Comparison of ENCODE assay signal across 8 cellular contexts in the genomic region with DNA sequence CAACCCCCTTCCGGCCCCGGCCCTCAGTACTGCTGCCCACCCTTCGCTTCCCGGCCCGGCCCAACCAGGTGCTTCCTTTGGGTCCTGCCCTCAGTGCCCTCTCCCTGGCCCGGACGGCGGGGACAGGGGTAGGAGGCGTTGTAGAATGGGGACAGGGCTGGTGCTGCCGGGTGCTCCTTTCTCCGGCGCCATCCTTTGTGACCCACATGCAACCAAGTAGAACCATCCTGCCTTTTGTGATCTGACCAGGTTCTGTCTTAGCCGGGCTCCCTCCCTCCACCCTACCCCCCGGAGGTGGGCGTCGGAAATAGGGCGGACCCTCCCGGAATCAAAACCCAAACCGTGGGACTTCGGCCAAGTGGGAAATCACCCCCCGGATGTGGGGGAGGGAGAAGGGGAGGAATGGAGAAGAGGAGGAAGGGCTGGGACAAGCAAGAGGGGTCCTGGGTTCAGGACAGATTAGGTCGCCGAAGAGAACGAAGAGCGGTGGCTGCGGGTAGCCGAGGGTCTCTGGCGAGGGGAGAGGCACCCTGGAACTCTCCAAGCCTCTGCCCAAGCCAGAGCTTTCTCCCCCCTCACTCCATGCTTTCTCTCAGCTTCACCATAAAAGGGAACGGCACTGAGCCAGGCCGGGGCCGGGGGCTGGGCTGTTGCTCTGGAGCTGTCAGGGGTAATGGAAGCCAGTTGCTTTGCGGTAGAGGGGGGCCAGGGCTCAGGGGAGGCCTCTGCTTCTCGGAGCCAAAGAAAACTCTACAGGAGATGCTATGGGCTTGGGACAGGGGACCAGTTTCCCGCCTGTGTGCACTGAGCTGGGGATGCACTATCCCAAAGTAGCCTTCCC. TPM values are rescaled to one million over a fixed set of nuclear protein-coding genes. Genes with fewer than 3 reads are reported as not detected.
DNase-seq lines count a peak whose midpoint lies in the region; ATAC-seq and TF ChIP-seq lines count a peak whose summit lies in the region.

No MANE protein-coding gene starts in this region.

- TF ChIP-seq CTCF in left ventricle myocardium inferior (IDR thresholded peaks at IDR 0.05; ENCODE audit: borderline replicate concordance): no peak
- TF ChIP-seq CTCF in psoas muscle (IDR thresholded peaks at IDR 0.05): no peak

- H3K9me3 ChIP-seq in left ventricle myocardium inferior (replicated peaks) (no peaks in the 10 kb centered on the region), psoas muscle (no peaks in the 10 kb centered on the region)

- ATAC-seq in Right ventricle myocardium inferior (peak; percentile 58), HG03558 (IDR thresholded peaks at IDR 0.05; ENCODE audit: extremely low read depth, unreplicated experiment) (peak; percentile 24), psoas muscle (peak in 1 of 4 donors; percentile 1)

- H3K27me3 ChIP-seq in left ventricle myocardium inferior (ENCODE audit: low read depth) (no peaks in the 10 kb centered on the region), psoas muscle (ENCODE audit: insufficient read depth in 3 of 3, low read length in 2 of 3) (no peaks in the 10 kb centered on the region)

- H3K4me1 ChIP-seq in left ventricle myocardium inferior (peaks cover 79% of the 10 kb centered on the region), psoas muscle (peaks cover 16% of the 10 kb centered on the region)

- 6 to 8% (median 7%) methylated on average over 29 to 34 of the region's 34 CpGs for WGBS in psoas muscle, 3 donors

- DNase-seq in Right ventricle myocardium inferior (ENCODE audit: missing footprints) (peak; percentile 84), cardiac septum (ENCODE audit: low spot score) (no peak), left ventricle myocardium inferior (peak; percentile 84), psoas muscle (peak; percentile 44 to 69), NCI-H187 treated with DMSO at 0.1 percent for 48 hours (lab: John Stamatoyannopoulos, UW) (no peak), HuH-7.5 (ENCODE audit: low spot score) (no peak)
- peak; percentile 23 for DNase-seq in activated T-helper 9 cell treated with anti-CD3 and anti-CD28 coated beads, Interleukin-2, amount 50 U/mL, for 16 hours (ENCODE audit: low read depth)

- H3K4me3 ChIP-seq in left ventricle myocardium inferior: peak overlapping the region; percentile 94
- H3K4me3 ChIP-seq in psoas muscle: peak overlapping the region; percentile 90

- intact Hi-C loops in Right ventricle myocardium inferior (cut with DNase I): loop anchor here (2.0 to 5.0 kb wide), 2 partner anchors 21 to 40 kb away; a partner anchor contains a TSS
- intact Hi-C loops in cardiac septum (cut with DNase I): loop anchor here (1.0 to 5.0 kb wide), 3 partner anchors 9 to 40 kb away; a partner anchor contains a TSS
- intact Hi-C loops in left ventricle myocardium inferior (cut with micrococcal nuclease): no loop called here
- intact Hi-C loops in psoas muscle (cut with DNase I): loop anchor here in 1 of 2 donors (2.0 kb wide), 1 partner anchor 19 kb away; no protein-coding TSS in a partner anchor

- H3K27ac ChIP-seq in left ventricle myocardium inferior (replicated peaks): peak overlapping the region; percentile 93
- peak overlapping the region; percentile 88 for H3K27ac ChIP-seq in psoas muscle

- H3K36me3 ChIP-seq in left ventricle myocardium inferior (peaks cover 22% of the 10 kb centered on the region), psoas muscle (ENCODE audit: insufficient read depth in 1 of 2, low read depth in 1 of 2) (peaks cover 6 to 30% of the 10 kb centered on the region in 2 donors)

RNA-seq across cellular contexts. Expression of a gene that starts 0.8 kb away (rescaled TPM):
- total RNA-seq in Right ventricle myocardium inferior (411 TPM), cardiac septum (339 TPM), left ventricle myocardium inferior (354 TPM), psoas muscle (100 to 1,000 TPM; 186 to 304 (median 236) TPM)
- polyA plus RNA-seq in psoas muscle: 100 to 1,000 TPM; 259 to 396 (median 306) TPM

RNA-seq across cellular contexts. Expression of a gene that starts 6.2 kb away (rescaled TPM):
- total RNA-seq in Right ventricle myocardium inferior (25.8 TPM), cardiac septum (21.0 TPM), left ventricle myocardium inferior (18.4 TPM), psoas muscle (10 to 100 TPM in 1 of 4 donors, 1 to 10 TPM in 3; 6.1 to 14.3 (median 7.9) TPM)
- 1 to 10 TPM; 4.9 to 7.3 (median 4.9) TPM for polyA plus RNA-seq in psoas muscle

RNA-seq across cellular contexts. Expression of a gene that starts 14.4 kb away (rescaled TPM):
- total RNA-seq in Right ventricle myocardium inferior (4.5 TPM), cardiac septum (1.1 TPM), left ventricle myocardium inferior (2.9 TPM), psoas muscle (1 to 10 TPM; 1.5 to 4.5 (median 2.4) TPM)
- polyA plus RNA-seq in psoas muscle: 1 to 10 TPM; 1.8 to 5.8 (median 2.9) TPM

RNA-seq across cellular contexts. Expression of a gene that starts 20.7 kb away (rescaled TPM):
- total RNA-seq in Right ventricle myocardium inferior (9.9 TPM), cardiac septum (11.7 TPM), left ventricle myocardium inferior (10.0 TPM), psoas muscle (1 to 10 TPM; 5.5 to 8.6 (median 7.6) TPM)
- 1 to 10 TPM; 3.6 to 5.3 (median 5.0) TPM for polyA plus RNA-seq in psoas muscle

RNA-seq across cellular contexts. Expression of a gene that starts 39.4 kb away (rescaled TPM):
- total RNA-seq in Right ventricle myocardium inferior (32.7 TPM), cardiac septum (40.3 TPM), left ventricle myocardium inferior (31.4 TPM), psoas muscle (10 to 100 TPM; 32.3 to 50.4 (median 41.5) TPM)
- polyA plus RNA-seq in psoas muscle: 10 to 100 TPM; 29.4 to 43.2 (median 35.8) TPM

Comparison
In these comparisons a context has a peak if more than half of its experiments do, and no peak if none do; other contexts are left out.
1. DNase-seq: peak in Right ventricle myocardium inferior (single experiment), activated T-helper 9 cell treated with anti-CD3 and anti-CD28 coated beads, Interleukin-2, amount 50 U/mL, for 16 hours (single experiment), left ventricle myocardium inferior (single experiment) and psoas muscle (2 of 2); none in cardiac septum (single experiment), NCI-H187 treated with DMSO at 0.1 percent for 48 hours (single experiment) and HuH-7.5 (single experiment).